ENCODE assay signal across 8 cellular contexts in genomic region chr19:29467824-29468401, GRCh38. TPM values are rescaled to one million over a fixed set of nuclear protein-coding genes. Genes with fewer than 3 reads are reported as not detected.
DNase-seq lines count a peak whose midpoint lies in the region; ATAC-seq and TF ChIP-seq lines count a peak whose summit lies in the region.

No MANE protein-coding gene starts in this region.

- CTCF ChIA-PET in MCF 10A (lab: Yijun Ruan, JAX) = interaction anchor here (0.6 kb wide), 2 partner anchors 78 to 381 kb away, joined by 3 to 4 read pairs; no protein-coding TSS in a partner anchor

- no peaks in the 10 kb centered on the region for H3K36me3 ChIP-seq in breast epithelium

- ATAC-seq in stimulated activated naive B cell treated with anti-CD40 and anti-IgM and Interleukin-4, amounts not matched to agents 10 μg/mL and 1 μg/mL and 100 μg/mL, for 72 hours (replicated peaks) = no peak
- ATAC-seq in GM18909 (IDR thresholded peaks at IDR 0.05; ENCODE audit: poor library complexity, unreplicated experiment) = no peak

- no peak overlapping the region for H3K27ac Mint-ChIP-seq in MCF 10A (ENCODE audit: low read depth, unreplicated experiment)
- H3K27ac Mint-ChIP-seq in chondrocyte (ENCODE audit: unreplicated experiment) = no peak overlapping the region
- H3K27ac Mint-ChIP-seq in stimulated activated naive B cell treated with anti-CD40 and anti-IgM and Interleukin-4, amounts not matched to agents 10 μg/mL and 1 μg/mL and 100 μg/mL, for 72 hours = no peak overlapping the region
- no peak overlapping the region for H3K27ac Mint-ChIP-seq in osteocyte (ENCODE audit: unreplicated experiment)

- no peak overlapping the region for H3K4me3 ChIP-seq in breast epithelium

- no peaks in the 10 kb centered on the region for H3K27me3 ChIP-seq in breast epithelium

- H3K36me3 Mint-ChIP-seq in MCF 10A (ENCODE audit: insufficient read depth, unreplicated experiment) = no peaks in the 10 kb centered on the region
- H3K36me3 Mint-ChIP-seq in chondrocyte (ENCODE audit: low read depth) = no peaks in the 10 kb centered on the region
- peaks cover 0 to 3% of the 10 kb centered on the region in 2 donors for H3K36me3 Mint-ChIP-seq in stimulated activated naive B cell treated with anti-CD40 and anti-IgM and Interleukin-4, amounts not matched to agents 10 μg/mL and 1 μg/mL and 100 μg/mL, for 72 hours
- H3K36me3 Mint-ChIP-seq in osteocyte (ENCODE audit: unreplicated experiment) = no peaks in the 10 kb centered on the region

- TF ChIP-seq CTCF in MCF 10A (IDR thresholded peaks at IDR 0.05; ENCODE audit: unreplicated experiment) (peak; percentile 6), breast epithelium (IDR thresholded peaks at IDR 0.05) (no peak), chondrocyte (IDR thresholded peaks at IDR 0.05) (peak; percentile 38), osteocyte (IDR thresholded peaks at IDR 0.05) (no peak)

- no peak for TF ChIP-seq POLR2A in breast epithelium (IDR thresholded peaks at IDR 0.05)

- intact Hi-C loops in MCF 10A (cut with micrococcal nuclease) = no loop called here
- intact Hi-C loops in breast epithelium (cut with DNase I; ENCODE audit: low total_unique reads) = no loop called here

- H3K4me1 ChIP-seq in breast epithelium = no peaks in the 10 kb centered on the region

- DNase-seq in MCF 10A (ENCODE audit: unreplicated experiment) (peak; percentile 8), breast epithelium (ENCODE audit: low spot score in 2 of 2) (no peak), NCI-H2227 treated with DMSO at 0.1 percent for 48 hours (lab: John Stamatoyannopoulos, UW) (peak; percentile 91), chondrocyte (ENCODE audit: low spot score) (no peak), osteocyte (ENCODE audit: extremely low spot score, unreplicated experiment) (no peak)
- DNase-seq in stimulated activated CD4-positive, alpha-beta T cell treated with anti-CD3 and anti-CD28 coated beads, Interleukin-15, amount 100 ng/mL, for 24 hours = peak; percentile 35
- DNase-seq in stimulated activated naive B cell treated with anti-CD40 and anti-IgM and Interleukin-4, amounts not matched to agents 10 μg/mL and 1 μg/mL and 100 μg/mL, for 72 hours = no peak

- BruUV-seq in MCF 10A (replicated peaks; lab: Mats Ljungman, UMichigan) = no TSS peak

- H3K27me3 Mint-ChIP-seq in MCF 10A (ENCODE audit: insufficient read depth, unreplicated experiment) (no peaks in the 10 kb centered on the region), chondrocyte (ENCODE audit: low read depth) (peaks cover 9% of the 10 kb centered on the region), osteocyte (ENCODE audit: unreplicated experiment) (no peaks in the 10 kb centered on the region)
- H3K27me3 Mint-ChIP-seq in stimulated activated naive B cell treated with anti-CD40 and anti-IgM and Interleukin-4, amounts not matched to agents 10 μg/mL and 1 μg/mL and 100 μg/mL, for 72 hours = peaks cover 2 to 5% of the 10 kb centered on the region in 2 donors

- H3K9me3 Mint-ChIP-seq in MCF 10A (ENCODE audit: unreplicated experiment) (peaks cover 28% of the 10 kb centered on the region), chondrocyte (ENCODE audit: low read depth) (peaks cover 3% of the 10 kb centered on the region), osteocyte (ENCODE audit: unreplicated experiment) (no peaks in the 10 kb centered on the region)
- H3K9me3 Mint-ChIP-seq in stimulated activated naive B cell treated with anti-CD40 and anti-IgM and Interleukin-4, amounts not matched to agents 10 μg/mL and 1 μg/mL and 100 μg/mL, for 72 hours = peaks cover 3 to 8% of the 10 kb centered on the region in 2 donors

- H3K9me3 ChIP-seq in breast epithelium = peaks cover 0 to 6% of the 10 kb centered on the region in 2 donors

- H3K27ac ChIP-seq in breast epithelium = no peak overlapping the region

- H3K4me1 Mint-ChIP-seq in MCF 10A (ENCODE audit: insufficient read depth, unreplicated experiment) (no peaks in the 10 kb centered on the region), chondrocyte (ENCODE audit: low read depth) (no peaks in the 10 kb centered on the region), osteocyte (ENCODE audit: unreplicated experiment) (no peaks in the 10 kb centered on the region)
- H3K4me1 Mint-ChIP-seq in stimulated activated naive B cell treated with anti-CD40 and anti-IgM and Interleukin-4, amounts not matched to agents 10 μg/mL and 1 μg/mL and 100 μg/mL, for 72 hours = no peaks in the 10 kb centered on the region

- H3K4me3 Mint-ChIP-seq in MCF 10A (ENCODE audit: unreplicated experiment) = no peak overlapping the region
- no peak overlapping the region for H3K4me3 Mint-ChIP-seq in chondrocyte (ENCODE audit: unreplicated experiment)
- H3K4me3 Mint-ChIP-seq in stimulated activated naive B cell treated with anti-CD40 and anti-IgM and Interleukin-4, amounts not matched to agents 10 μg/mL and 1 μg/mL and 100 μg/mL, for 72 hours = no peak overlapping the region
- no peak overlapping the region for H3K4me3 Mint-ChIP-seq in osteocyte (ENCODE audit: unreplicated experiment)

- POLR2A ChIA-PET in MCF 10A (lab: Yijun Ruan, JAX) = no interaction called here

RNA-seq across cellular contexts. Expression of gene VSTM2B, which starts 57.9 kb away (rescaled TPM):
- total RNA-seq in MCF 10A (2022) (not detected in 2 replicates), breast epithelium (not detected), chondrocyte (not detected in 3 replicates), osteocyte (not detected in 2 replicates)

Comparison
In these comparisons a context has a peak if more than half of its experiments do, and no peak if none do; other contexts are left out.
1. DNase-seq: peak in MCF 10A (single experiment), NCI-H2227 treated with DMSO at 0.1 percent for 48 hours (single experiment) and stimulated activated CD4-positive, alpha-beta T cell treated with anti-CD3 and anti-CD28 coated beads, Interleukin-15, amount 100 ng/mL, for 24 hours (single experiment); none in breast epithelium (0 of 2), chondrocyte (single experiment), stimulated activated naive B cell treated with anti-CD40 and anti-IgM and Interleukin-4, amounts not matched to agents 10 μg/mL and 1 μg/mL and 100 μg/mL, for 72 hours (single experiment) and osteocyte (single experiment).
2. CTCF ChIP-seq: peak in MCF 10A (single experiment) and chondrocyte (single experiment); none in breast epithelium (0 of 3) and osteocyte (single experiment).